In the genomic region with DNA sequence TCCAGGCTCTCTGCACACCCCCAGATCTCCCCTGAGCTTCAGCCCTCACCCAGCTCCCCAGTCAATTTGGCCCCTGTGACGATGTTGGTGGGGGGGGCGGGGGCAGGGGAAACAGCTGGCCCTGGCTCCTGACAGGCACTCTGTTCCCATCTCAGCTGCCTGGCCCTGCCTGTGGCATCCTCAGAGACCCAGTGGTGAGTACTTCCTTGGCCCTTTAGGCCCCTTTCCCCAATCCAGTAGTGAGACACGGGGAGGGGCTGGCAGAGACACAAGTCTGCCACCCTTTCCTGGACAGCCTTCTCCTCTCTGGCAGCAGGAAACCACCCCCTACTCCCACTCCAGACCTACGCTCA, we compare ENCODE assay signal across 35 cellular contexts. TPM values are rescaled to one million over a fixed set of nuclear protein-coding genes. Genes with fewer than 3 reads are reported as not detected.
"Had no signal": no experiment of that assay in that cellular context is flagged by ENCODE, and none has a peak within 500 bp of the region (broad histone marks: within the 10 kb centered on the region; RNA-seq: fewer than 3 reads in every experiment).

No MANE protein-coding gene starts in this region.

- H3K4me1 ChIP-seq: pancreas, psoas muscle, right lobe of liver, sigmoid colon, stomach, thyroid gland, tibial nerve, upper lobe of left lung, vagina had no signal

- H3K27ac ChIP-seq: neutrophil, pancreas, psoas muscle, right lobe of liver, sigmoid colon, skin epidermis, spleen, stomach, thoracic aorta, thyroid gland, tibial nerve, upper lobe of left lung, vagina had no signal

- H3K36me3 Mint-ChIP-seq: naive thymus-derived CD8-positive, alpha-beta T cell; natural killer cell treated with Interleukin-12 subunit alpha and Interleukin-12 subunit beta and Interleukin-15 and Interleukin-18, amount 100 ng/mL, for 72 hours; stimulated activated effector memory CD8-positive, alpha-beta T cell treated with anti-CD3 and anti-CD28 coated beads, Interleukin-12 subunit alpha, Interleukin-12 subunit beta, amount 100 ng/mL, for 72 hours; stimulated activated naive B cell treated with anti-CD40 and anti-IgM and Interleukin-4, amounts not matched to agents 10 μg/mL and 1 μg/mL and 100 μg/mL, for 72 hours had no signal

- DNase-seq: naive thymus-derived CD8-positive, alpha-beta T cell; nephron progenitor cell; nucleus accumbens; pancreas; psoas muscle; right cardiac atrium; right lobe of liver; sigmoid colon; spleen; stimulated activated CD4-positive, alpha-beta T cell treated with anti-CD3 and anti-CD28 coated beads, Interleukin-12 subunit alpha, Interleukin-12 subunit beta, amount 100 ng/mL, for 4 hours; stimulated activated CD4-positive, alpha-beta T cell treated with anti-CD3 and anti-CD28 coated beads, Interleukin-2, amount 100 ng/mL, for 24 hours; stimulated activated CD4-positive, alpha-beta T cell treated with anti-CD3 and anti-CD28 coated beads, Interleukin-2, amount 100 ng/mL, for 48 hours; stimulated activated CD4-positive, alpha-beta T cell treated with anti-CD3 and anti-CD28 coated beads, Interleukin-4, amount 100 ng/mL, for 24 hours; stimulated activated naive B cell treated with anti-CD40 and anti-IgM and Interleukin-4, amounts not matched to agents 10 μg/mL and 1 μg/mL and 100 μg/mL, for 72 hours; stimulated activated naive CD4-positive, alpha-beta T cell treated with Interleukin-2 at 50 U/mL for 16 hours; stomach; trophoblast cell; upper lobe of left lung had no signal

- H3K4me3 Mint-ChIP-seq: naive thymus-derived CD8-positive, alpha-beta T cell; natural killer cell treated with Interleukin-12 subunit alpha and Interleukin-12 subunit beta and Interleukin-15 and Interleukin-18, amount 100 ng/mL, for 72 hours; nephron progenitor cell; neural crest cell; stimulated activated effector memory CD8-positive, alpha-beta T cell treated with anti-CD3 and anti-CD28 coated beads, Interleukin-12 subunit alpha, Interleukin-12 subunit beta, amount 100 ng/mL, for 72 hours; stimulated activated naive B cell treated with anti-CD40 and anti-IgM and Interleukin-4, amounts not matched to agents 10 μg/mL and 1 μg/mL and 100 μg/mL, for 72 hours; stimulated activated naive CD8-positive, alpha-beta T cell treated with anti-CD3 and anti-CD28 coated beads, Interleukin-15, Interleukin-2, amounts not matched to agents 100 ng/mL and 50 ng/mL, for 24 hours had no signal

- H3K4me2 ChIP-seq: smooth muscle cell had no signal

- H3K9me3 Mint-ChIP-seq: naive thymus-derived CD8-positive, alpha-beta T cell; natural killer cell treated with Interleukin-12 subunit alpha and Interleukin-12 subunit beta and Interleukin-15 and Interleukin-18, amount 100 ng/mL, for 72 hours; nephron progenitor cell; neural crest cell; stimulated activated effector memory CD8-positive, alpha-beta T cell treated with anti-CD3 and anti-CD28 coated beads, Interleukin-12 subunit alpha, Interleukin-12 subunit beta, amount 100 ng/mL, for 72 hours; stimulated activated naive B cell treated with anti-CD40 and anti-IgM and Interleukin-4, amounts not matched to agents 10 μg/mL and 1 μg/mL and 100 μg/mL, for 72 hours; stimulated activated naive CD8-positive, alpha-beta T cell treated with anti-CD3 and anti-CD28 coated beads, Interleukin-15, Interleukin-2, amounts not matched to agents 100 ng/mL and 50 ng/mL, for 24 hours had no signal

- H3K27me3 Mint-ChIP-seq: naive thymus-derived CD8-positive, alpha-beta T cell; natural killer cell treated with Interleukin-12 subunit alpha and Interleukin-12 subunit beta and Interleukin-15 and Interleukin-18, amount 100 ng/mL, for 72 hours; stimulated activated naive B cell treated with anti-CD40 and anti-IgM and Interleukin-4, amounts not matched to agents 10 μg/mL and 1 μg/mL and 100 μg/mL, for 72 hours; stimulated activated naive CD8-positive, alpha-beta T cell treated with anti-CD3 and anti-CD28 coated beads, Interleukin-15, Interleukin-2, amounts not matched to agents 100 ng/mL and 50 ng/mL, for 24 hours had no signal

- H3K4me1 Mint-ChIP-seq: nephron progenitor cell; neural crest cell; stimulated activated effector memory CD8-positive, alpha-beta T cell treated with anti-CD3 and anti-CD28 coated beads, Interleukin-12 subunit alpha, Interleukin-12 subunit beta, amount 100 ng/mL, for 72 hours; stimulated activated naive B cell treated with anti-CD40 and anti-IgM and Interleukin-4, amounts not matched to agents 10 μg/mL and 1 μg/mL and 100 μg/mL, for 72 hours had no signal

- H3K9me3 ChIP-seq: neutrophil, pancreas, psoas muscle, right lobe of liver, sigmoid colon, spleen, stomach, thoracic aorta, thyroid gland, tibial nerve, upper lobe of left lung, vagina had no signal

- H3K4me3 ChIP-seq: pancreas, psoas muscle, right lobe of liver, sigmoid colon, skin epidermis, smooth muscle cell, spleen, stomach, thoracic aorta, thyroid gland, tibial nerve, upper lobe of left lung, vagina had no signal

- H3K27ac Mint-ChIP-seq: naive thymus-derived CD8-positive, alpha-beta T cell; natural killer cell treated with Interleukin-12 subunit alpha and Interleukin-12 subunit beta and Interleukin-15 and Interleukin-18, amount 100 ng/mL, for 72 hours; nephron progenitor cell; progenitor cell of endocrine pancreas; stimulated activated effector memory CD8-positive, alpha-beta T cell treated with anti-CD3 and anti-CD28 coated beads, Interleukin-12 subunit alpha, Interleukin-12 subunit beta, amount 100 ng/mL, for 72 hours; stimulated activated naive B cell treated with anti-CD40 and anti-IgM and Interleukin-4, amounts not matched to agents 10 μg/mL and 1 μg/mL and 100 μg/mL, for 72 hours; stimulated activated naive CD8-positive, alpha-beta T cell treated with anti-CD3 and anti-CD28 coated beads, Interleukin-15, Interleukin-2, amounts not matched to agents 100 ng/mL and 50 ng/mL, for 24 hours had no signal

- H3K27me3 ChIP-seq: neutrophil, pancreas, right lobe of liver, sigmoid colon, spleen, stomach, thyroid gland, tibial nerve, upper lobe of left lung, vagina had no signal

- ATAC-seq: naive thymus-derived CD8-positive, alpha-beta T cell; natural killer cell treated with Interleukin-12 subunit alpha and Interleukin-12 subunit beta and Interleukin-15 and Interleukin-18, amount 100 ng/mL, for 72 hours; pancreas; right cardiac atrium; right lobe of liver; stimulated activated naive B cell treated with anti-CD40 and anti-IgM and Interleukin-4, amounts not matched to agents 10 μg/mL and 1 μg/mL and 100 μg/mL, for 72 hours had no signal

- H3K36me3 ChIP-seq: neutrophil, pancreas, right lobe of liver, sigmoid colon, spleen, stomach, thoracic aorta, thyroid gland, tibial nerve, upper lobe of left lung, vagina had no signal

RNA-seq across cellular contexts. Expression of gene C1QL2, which starts 19.3 kb away (rescaled TPM):
- total RNA-seq: naive thymus-derived CD8-positive, alpha-beta T cell; natural killer cell treated with Interleukin-12 subunit alpha and Interleukin-12 subunit beta and Interleukin-15 and Interleukin-18, amount 100 ng/mL, for 72 hours; neural crest cell; omental fat pad; osteocyte; psoas muscle; renal cortical epithelial cell; right cardiac atrium; right lobe of liver; sigmoid colon; smooth muscle cell; spleen; stomach; subcutaneous adipose tissue; thoracic aorta; thyroid gland; tibial nerve; upper lobe of left lung; ureter; vagina had no signal
- polyA plus RNA-seq: naive thymus-derived CD8-positive, alpha-beta T cell; right cardiac atrium; sigmoid colon; smooth muscle cell; spleen; stomach had no signal

RNA-seq across cellular contexts. Expression of gene STEAP3, which starts 45.8 kb away (rescaled TPM):
- total RNA-seq: naive thymus-derived CD8-positive, alpha-beta T cell had no signal
